ENCODE assay signal across 20 cellular contexts in the genomic region with DNA sequence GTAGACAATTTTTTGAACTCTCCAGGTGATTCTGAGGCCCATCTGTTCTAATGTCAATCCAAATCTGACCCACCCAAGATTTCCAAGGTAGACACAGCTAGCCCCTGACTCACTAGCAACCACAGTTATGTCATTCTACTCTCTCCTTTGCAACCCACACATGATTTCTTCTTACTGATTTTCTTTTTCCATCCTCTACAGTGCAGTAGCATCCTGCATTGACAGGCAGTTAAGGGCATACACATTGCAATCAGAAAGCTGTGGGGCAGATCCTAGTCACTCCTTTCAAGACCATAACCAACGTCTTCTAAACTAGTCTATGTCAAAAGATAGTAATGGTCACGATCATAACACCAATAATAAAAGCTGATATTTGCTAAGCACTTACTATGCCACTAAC. TPM values are rescaled to one million over a fixed set of nuclear protein-coding genes. Genes with fewer than 3 reads are reported as not detected.
DNase-seq lines count a peak whose midpoint lies in the region; ATAC-seq and TF ChIP-seq lines count a peak whose summit lies in the region.
"Had no signal": no experiment of that assay in that cellular context is flagged by ENCODE, and none has a peak within 500 bp of the region (broad histone marks: within the 10 kb centered on the region; RNA-seq: fewer than 3 reads in every experiment).

No MANE protein-coding gene starts in this region.

- H3K4me1 ChIP-seq in naive thymus-derived CD4-positive, alpha-beta T cell (ENCODE audit: control insufficient read depth in 2 of 2, insufficient read depth in 2 of 2, low read length in 2 of 2), result peaks cover 57 to 72% of the 10 kb centered on the region in 2 donors
- H3K4me1 ChIP-seq: prostate gland had no signal

- POLR2A ChIA-PET in naive thymus-derived CD4-positive, alpha-beta T cell (lab: Charles Lee), result interaction anchor here (0.6 to 1.2 kb wide), 2 partner anchors 27 to 79 kb away, joined by 3 to 4 read pairs; no protein-coding TSS in a partner anchor

- no peaks in the 10 kb centered on the region for H3K36me3 ChIP-seq in naive thymus-derived CD4-positive, alpha-beta T cell (ENCODE audit: control insufficient read depth in 2 of 3, insufficient read depth in 3 of 3, low read length in 3 of 3)
- H3K36me3 ChIP-seq: Peyer's patch, prostate gland had no signal

- H3K27ac Mint-ChIP-seq in activated CD4-positive, alpha-beta T cell treated with anti-CD3 and anti-CD28 coated beads, Interleukin-2, amount 10 ng/mL, durations not matched to agents 24 days and 14 days, result peak overlapping the region; percentile 25
- peak overlapping the region in 4 of 7 donors; percentile 2 to 33 (median 29) for H3K27ac Mint-ChIP-seq in CD14-positive monocyte
- peak overlapping the region; percentile 6 for H3K27ac Mint-ChIP-seq in activated T-helper 2 cell treated with anti-CD3 and anti-CD28 coated beads, Interferon-gamma antibody, Interleukin-2, Interleukin-4, amounts not matched to agents 10 μg/mL and 5 μg/mL and 100 μg/mL, durations not matched to agents 14 hours and 24 hours and 36 hours
- peak overlapping the region in 5 of 9 donors; percentile 4 to 65 (median 42) for H3K27ac Mint-ChIP-seq in naive thymus-derived CD4-positive, alpha-beta T cell
- H3K27ac Mint-ChIP-seq: GM23338 had no signal

- no peaks in the 10 kb centered on the region for H3K27me3 Mint-ChIP-seq in activated CD4-positive, alpha-beta T cell treated with anti-CD3 and anti-CD28 coated beads, Interleukin-2, amount 10 ng/mL, durations not matched to agents 24 days and 14 days
- H3K27me3 Mint-ChIP-seq in CD14-positive monocyte (ENCODE audit: low read depth in 3 of 3), result peaks cover 0 to 1% (median 0%) of the 10 kb centered on the region in 3 donors
- no peaks in the 10 kb centered on the region for H3K27me3 Mint-ChIP-seq in activated T-helper 2 cell treated with anti-CD3 and anti-CD28 coated beads, Interferon-gamma antibody, Interleukin-2, Interleukin-4, amounts not matched to agents 10 μg/mL and 5 μg/mL and 100 μg/mL, durations not matched to agents 14 hours and 24 hours and 36 hours (ENCODE audit: low read depth)
- H3K27me3 Mint-ChIP-seq in naive thymus-derived CD4-positive, alpha-beta T cell, result no peaks in the 10 kb centered on the region

- H3K36me3 Mint-ChIP-seq in activated CD4-positive, alpha-beta T cell treated with anti-CD3 and anti-CD28 coated beads, Interleukin-2, amount 10 ng/mL, durations not matched to agents 24 days and 14 days (ENCODE audit: low read depth), result no peaks in the 10 kb centered on the region
- peaks cover 0 to 2% of the 10 kb centered on the region in 2 donors for H3K36me3 Mint-ChIP-seq in CD14-positive monocyte
- H3K36me3 Mint-ChIP-seq in activated T-helper 2 cell treated with anti-CD3 and anti-CD28 coated beads, Interferon-gamma antibody, Interleukin-2, Interleukin-4, amounts not matched to agents 10 μg/mL and 5 μg/mL and 100 μg/mL, durations not matched to agents 14 hours and 24 hours and 36 hours (ENCODE audit: low read depth), result no peaks in the 10 kb centered on the region
- peaks cover 0 to 6% (median 0%) of the 10 kb centered on the region in 5 donors for H3K36me3 Mint-ChIP-seq in naive thymus-derived CD4-positive, alpha-beta T cell

- no peak for TF ChIP-seq CTCF in CD14-positive monocyte (IDR thresholded peaks at IDR 0.05)

- peak; percentile 38 for ATAC-seq in naive thymus-derived CD4-positive, alpha-beta T cell
- no peak for ATAC-seq in GM21367 (IDR thresholded peaks at IDR 0.05; ENCODE audit: unreplicated experiment)
- ATAC-seq: GM23338 had no signal

- peaks cover 38% of the 10 kb centered on the region for H3K4me1 Mint-ChIP-seq in activated CD4-positive, alpha-beta T cell treated with anti-CD3 and anti-CD28 coated beads, Interleukin-2, amount 10 ng/mL, durations not matched to agents 24 days and 14 days
- peaks cover 58% of the 10 kb centered on the region for H3K4me1 Mint-ChIP-seq in CD14-positive monocyte
- peaks cover 64% of the 10 kb centered on the region for H3K4me1 Mint-ChIP-seq in activated T-helper 2 cell treated with anti-CD3 and anti-CD28 coated beads, Interferon-gamma antibody, Interleukin-2, Interleukin-4, amounts not matched to agents 10 μg/mL and 5 μg/mL and 100 μg/mL, durations not matched to agents 14 hours and 24 hours and 36 hours (ENCODE audit: low read depth)
- peaks cover 55 to 100% (median 94%) of the 10 kb centered on the region in 7 donors for H3K4me1 Mint-ChIP-seq in naive thymus-derived CD4-positive, alpha-beta T cell

- intact Hi-C loops in activated CD4-positive, alpha-beta T cell treated with anti-CD3 and anti-CD28 coated beads, Interleukin-2, amount 10 ng/mL, durations not matched to agents 24 days and 14 days (cut with micrococcal nuclease), result loop anchor here (1.0 kb wide), 1 partner anchor 10 kb away; no protein-coding TSS in a partner anchor
- intact Hi-C loops in CD14-positive monocyte (cut with micrococcal nuclease), result loop anchor here in 1 of 2 donors (10.0 kb wide), 1 partner anchor 53 kb away; a partner anchor contains a TSS
- intact Hi-C loops in activated T-helper 2 cell treated with anti-CD3 and anti-CD28 coated beads, Interferon-gamma antibody, Interleukin-2, Interleukin-4, amounts not matched to agents 10 μg/mL and 5 μg/mL and 100 μg/mL, durations not matched to agents 14 hours and 24 hours and 36 hours (cut with micrococcal nuclease), result loop anchor here (1.0 to 2.0 kb wide), 2 partner anchors 9 to 17 kb away; no protein-coding TSS in a partner anchor
- intact Hi-C loops in naive thymus-derived CD4-positive, alpha-beta T cell (cut with micrococcal nuclease), result no loop called here

- CTCF ChIA-PET in naive thymus-derived CD4-positive, alpha-beta T cell (lab: Charles Lee), result interaction anchor here (1.0 kb wide), 1 partner anchor 162 kb away, joined by 3 read pairs; no protein-coding TSS in a partner anchor

- H3K27ac ChIP-seq in naive thymus-derived CD4-positive, alpha-beta T cell (ENCODE audit: low read depth, low read length), result no peak overlapping the region
- H3K27ac ChIP-seq: Peyer's patch, prostate gland, skin epidermis had no signal

- H3K4me3 ChIP-seq in naive thymus-derived CD4-positive, alpha-beta T cell (ENCODE audit: low read length), result no peak overlapping the region
- H3K4me3 ChIP-seq: GM23338, Peyer's patch, prostate gland, skin epidermis had no signal

- H3K9me3 Mint-ChIP-seq in activated CD4-positive, alpha-beta T cell treated with anti-CD3 and anti-CD28 coated beads, Interleukin-2, amount 10 ng/mL, durations not matched to agents 24 days and 14 days, result no peaks in the 10 kb centered on the region
- H3K9me3 Mint-ChIP-seq in CD14-positive monocyte, result peaks cover 0 to 1% (median 0%) of the 10 kb centered on the region in 7 donors
- no peaks in the 10 kb centered on the region for H3K9me3 Mint-ChIP-seq in activated T-helper 2 cell treated with anti-CD3 and anti-CD28 coated beads, Interferon-gamma antibody, Interleukin-2, Interleukin-4, amounts not matched to agents 10 μg/mL and 5 μg/mL and 100 μg/mL, durations not matched to agents 14 hours and 24 hours and 36 hours
- no peaks in the 10 kb centered on the region for H3K9me3 Mint-ChIP-seq in naive thymus-derived CD4-positive, alpha-beta T cell
- H3K9me3 Mint-ChIP-seq: GM23338 had no signal

- no peaks in the 10 kb centered on the region for H3K9me3 ChIP-seq in naive thymus-derived CD4-positive, alpha-beta T cell (ENCODE audit: control insufficient read depth in 2 of 3, low read length in 3 of 3)
- H3K9me3 ChIP-seq: Peyer's patch, prostate gland had no signal

- no peak for DNase-seq in activated CD4-positive, alpha-beta T cell treated with anti-CD3 and anti-CD28 coated beads, Interleukin-2, amount 10 ng/mL, durations not matched to agents 24 days and 14 days
- DNase-seq in activated CD4-positive, alpha-beta T cell treated with anti-CD3 and anti-CD28 coated beads, Interleukin-2, amount 50 U/mL, for 48 hours, result no peak
- DNase-seq in CD14-positive monocyte (ENCODE audit: low spot score), result no peak
- DNase-seq in activated T-helper 2 cell treated with anti-CD3 and anti-CD28 coated beads, Interferon-gamma antibody, Interleukin-2, Interleukin-4, amounts not matched to agents 10 μg/mL and 5 μg/mL and 100 μg/mL, durations not matched to agents 14 hours and 24 hours and 36 hours (ENCODE audit: low spot score), result no peak
- no peak for DNase-seq in naive thymus-derived CD4-positive, alpha-beta T cell
- DNase-seq in NCI-H2029 (lab: John Stamatoyannopoulos, UW), result no peak
- no peak for DNase-seq in inferior parietal cortex (ENCODE audit: extremely low spot score)
- DNase-seq: activated CD4-positive, alpha-beta T cell treated with anti-CD3 and anti-CD28 coated beads, Interleukin-2, amount 50 U/mL, for 4 hours; activated effector memory CD4-positive, alpha-beta T cell treated with anti-CD3 and anti-CD28 coated beads, Interleukin-2, amount 50 U/mL, for 16 hours; hippocampal formation; Karpas-422; kidney; NCI-H1105 treated with DMSO at 0.1 percent for 48 hours; NCI-H774; Peyer's patch; T1000 had no signal

- H3K27me3 ChIP-seq in naive thymus-derived CD4-positive, alpha-beta T cell (ENCODE audit: control insufficient read depth in 2 of 2, insufficient read depth in 2 of 2, low read length in 2 of 2), result no peaks in the 10 kb centered on the region
- H3K27me3 ChIP-seq: Peyer's patch had no signal

- no peak overlapping the region for H3K4me3 Mint-ChIP-seq in activated CD4-positive, alpha-beta T cell treated with anti-CD3 and anti-CD28 coated beads, Interleukin-2, amount 10 ng/mL, durations not matched to agents 24 days and 14 days
- no peak overlapping the region for H3K4me3 Mint-ChIP-seq in CD14-positive monocyte
- H3K4me3 Mint-ChIP-seq in activated T-helper 2 cell treated with anti-CD3 and anti-CD28 coated beads, Interferon-gamma antibody, Interleukin-2, Interleukin-4, amounts not matched to agents 10 μg/mL and 5 μg/mL and 100 μg/mL, durations not matched to agents 14 hours and 24 hours and 36 hours (ENCODE audit: low read depth), result no peak overlapping the region
- peak overlapping the region in 8 of 10 donors; percentile 2 to 60 (median 52) for H3K4me3 Mint-ChIP-seq in naive thymus-derived CD4-positive, alpha-beta T cell
- H3K4me3 Mint-ChIP-seq: GM23338 had no signal

RNA-seq across cellular contexts. Expression of a gene that starts 54.2 kb away (rescaled TPM):
- total RNA-seq in activated CD4-positive, alpha-beta T cell treated with anti-CD3 and anti-CD28 coated beads, Interleukin-2, amount 10 ng/mL, durations not matched to agents 24 days and 14 days, result 86.5 and 86.6 TPM in 2 replicates
- polyA plus RNA-seq in CD14-positive monocyte, result 10 to 100 TPM; 43.1 to 72.6 TPM
- 99.9 and 105 TPM in 2 replicates for total RNA-seq in activated T-helper 2 cell treated with anti-CD3 and anti-CD28 coated beads, Interferon-gamma antibody, Interleukin-2, Interleukin-4, amounts not matched to agents 10 μg/mL and 5 μg/mL and 100 μg/mL, durations not matched to agents 14 hours and 24 hours and 36 hours
- 100 to 1,000 TPM; 210 to 365 (median 265) TPM for total RNA-seq in naive thymus-derived CD4-positive, alpha-beta T cell
- polyA plus RNA-seq in naive thymus-derived CD4-positive, alpha-beta T cell, result 100 to 1,000 TPM; 197 to 288 TPM

Comparison
In these comparisons a context has a peak if more than half of its experiments do, and no peak if none do; other contexts are left out.
1. H3K4me3 Mint-ChIP-seq: peak in naive thymus-derived CD4-positive, alpha-beta T cell (8 of 10); none in activated CD4-positive, alpha-beta T cell treated with anti-CD3 and anti-CD28 coated beads, Interleukin-2, amount 10 ng/mL, durations not matched to agents 24 days and 14 days (single experiment), CD14-positive monocyte (0 of 2) and activated T-helper 2 cell treated with anti-CD3 and anti-CD28 coated beads, Interferon-gamma antibody, Interleukin-2, Interleukin-4, amounts not matched to agents 10 μg/mL and 5 μg/mL and 100 μg/mL, durations not matched to agents 14 hours and 24 hours and 36 hours (single experiment).
2. intact Hi-C loops: an anchor here in activated CD4-positive, alpha-beta T cell treated with anti-CD3 and anti-CD28 coated beads, Interleukin-2, amount 10 ng/mL, durations not matched to agents 24 days and 14 days (1.0 kb wide) and activated T-helper 2 cell treated with anti-CD3 and anti-CD28 coated beads, Interferon-gamma antibody, Interleukin-2, Interleukin-4, amounts not matched to agents 10 μg/mL and 5 μg/mL and 100 μg/mL, durations not matched to agents 14 hours and 24 hours and 36 hours (1.0 to 2.0 kb wide); none called in naive thymus-derived CD4-positive, alpha-beta T cell.
3. Peak in every context shown above with its lines, with median percentiles within 50 percentile points of each other: H3K27ac Mint-ChIP-seq.